ENCODE assay signal across 28 cellular contexts in the genomic region with DNA sequence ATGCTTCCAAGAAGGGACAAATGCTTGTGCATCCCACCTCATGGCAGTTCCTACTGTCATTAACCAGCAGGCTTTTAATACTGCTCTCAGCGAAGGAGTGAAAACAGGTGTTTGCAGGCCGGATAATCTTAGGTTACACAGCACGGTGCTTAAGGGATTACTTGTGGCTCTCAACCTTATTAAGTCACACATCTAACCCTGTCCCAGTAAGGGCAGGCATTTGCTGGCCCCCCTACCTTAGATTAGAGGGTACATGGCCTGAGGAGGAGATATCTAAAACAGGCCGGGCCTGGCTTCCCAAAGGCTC. TPM values are rescaled to one million over a fixed set of nuclear protein-coding genes. Genes with fewer than 3 reads are reported as not detected.
"Had no signal": no experiment of that assay in that cellular context is flagged by ENCODE, and none has a peak within 500 bp of the region (broad histone marks: within the 10 kb centered on the region; RNA-seq: fewer than 3 reads in every experiment).

No MANE protein-coding gene starts in this region.

- FAIRE-seq: endometrium, pancreas had no signal

- DNase-seq: activated CD4-positive, alpha-beta T cell treated with anti-CD3 and anti-CD28 coated beads for 36 hours; activated CD4-positive, alpha-beta T cell treated with anti-CD3 and anti-CD28 coated beads, Interleukin-2, amount 50 U/mL, for 4 hours; activated CD8-positive, alpha-beta memory T cell treated with anti-CD3 and anti-CD28 coated beads for 24 hours; activated CD8-positive, alpha-beta memory T cell treated with anti-CD3 and anti-CD28 coated beads, Interleukin-2, amount 50 U/mL, for 4 hours; activated effector memory CD4-positive, alpha-beta T cell treated with Interleukin-2 at 50 U/mL for 16 hours; activated naive CD4-positive, alpha-beta T cell treated with anti-CD3 and anti-CD28 coated beads, Interleukin-2, amount 10 ng/mL, durations not matched to agents 7 days and 5 days; activated T-cell treated with anti-CD3 and anti-CD28 coated beads, Interleukin-2, amount 50 U/mL, for 48 hours; amygdala; effector CD4-positive, alpha-beta T cell; foreskin fibroblast; immature natural killer cell; midbrain; pancreas; sigmoid colon; spleen; stimulated activated CD4-positive, alpha-beta T cell treated with anti-CD3 and anti-CD28 coated beads, Interleukin-4, amount 100 ng/mL, for 1 hour; stimulated activated naive CD4-positive, alpha-beta T cell treated with Interleukin-2 at 50 U/mL for 16 hours; substantia nigra; T-helper 9 cell; tibial artery had no signal

- H3K27ac Mint-ChIP-seq: activated CD4-positive, alpha-beta T cell treated with anti-CD3 and anti-CD28 coated beads for 36 hours; activated naive CD4-positive, alpha-beta T cell treated with anti-CD3 and anti-CD28 coated beads, Interleukin-2, amount 10 ng/mL, durations not matched to agents 7 days and 5 days; dendritic cell treated with granulocyte-macrophage colony-stimulating factor and Interleukin-4, amounts not matched to agents 40 ng/mL and 50 ng/mL, for 4 days; natural killer cell treated with Interleukin-12 subunit alpha and Interleukin-12 subunit beta and Interleukin-15 and Interleukin-18, amount 100 ng/mL, for 72 hours; WTC11 had no signal

- H2AFZ ChIP-seq: hepatocyte had no signal

- H3K4me2 ChIP-seq: hepatocyte had no signal

- H3K9me3 Mint-ChIP-seq: activated naive CD4-positive, alpha-beta T cell treated with anti-CD3 and anti-CD28 coated beads, Interleukin-2, amount 10 ng/mL, durations not matched to agents 7 days and 5 days; dendritic cell treated with granulocyte-macrophage colony-stimulating factor and Interleukin-4, amounts not matched to agents 40 ng/mL and 50 ng/mL, for 4 days; immature natural killer cell; natural killer cell treated with Interleukin-12 subunit alpha and Interleukin-12 subunit beta and Interleukin-15 and Interleukin-18, amount 100 ng/mL, for 72 hours; WTC11 had no signal

- H3K4me3 ChIP-seq: hepatocyte, pancreas, sigmoid colon, spleen, tibial artery had no signal

- H3K9me3 ChIP-seq: pancreas, sigmoid colon, spleen, tibial artery had no signal

- H3K4me1 ChIP-seq: pancreas, sigmoid colon had no signal

- H3K27me3 ChIP-seq: hepatocyte, pancreas, sigmoid colon, tibial artery had no signal

- H3K36me3 ChIP-seq: pancreas, sigmoid colon, spleen, tibial artery had no signal

- H3K27me3 Mint-ChIP-seq: activated CD4-positive, alpha-beta T cell treated with anti-CD3 and anti-CD28 coated beads for 36 hours had no signal

- H3K27ac ChIP-seq: hepatocyte, pancreas, sigmoid colon, spleen had no signal

- H3K79me2 ChIP-seq: hepatocyte had no signal

- H3K4me3 Mint-ChIP-seq: activated CD4-positive, alpha-beta T cell treated with anti-CD3 and anti-CD28 coated beads for 36 hours; activated naive CD4-positive, alpha-beta T cell treated with anti-CD3 and anti-CD28 coated beads, Interleukin-2, amount 10 ng/mL, durations not matched to agents 7 days and 5 days; dendritic cell treated with granulocyte-macrophage colony-stimulating factor and Interleukin-4, amounts not matched to agents 40 ng/mL and 50 ng/mL, for 4 days; immature natural killer cell; natural killer cell treated with Interleukin-12 subunit alpha and Interleukin-12 subunit beta and Interleukin-15 and Interleukin-18, amount 100 ng/mL, for 72 hours; WTC11 had no signal

- H3K36me3 Mint-ChIP-seq: activated naive CD4-positive, alpha-beta T cell treated with anti-CD3 and anti-CD28 coated beads, Interleukin-2, amount 10 ng/mL, durations not matched to agents 7 days and 5 days; immature natural killer cell; natural killer cell treated with Interleukin-12 subunit alpha and Interleukin-12 subunit beta and Interleukin-15 and Interleukin-18, amount 100 ng/mL, for 72 hours; WTC11 had no signal

- ATAC-seq: activated CD4-positive, alpha-beta T cell treated with anti-CD3 and anti-CD28 coated beads for 36 hours; natural killer cell treated with Interleukin-12 subunit alpha and Interleukin-12 subunit beta and Interleukin-15 and Interleukin-18, amount 100 ng/mL, for 72 hours; pancreas; WTC11 had no signal

RNA-seq across cellular contexts. Expression of gene SRL, which starts 33.4 kb away (rescaled TPM):
- total RNA-seq: activated CD4-positive, alpha-beta T cell treated with anti-CD3 and anti-CD28 coated beads for 36 hours; epithelial cell of proximal tubule; kidney epithelial cell; natural killer cell treated with Interleukin-12 subunit alpha and Interleukin-12 subunit beta and Interleukin-15 and Interleukin-18, amount 100 ng/mL, for 72 hours; T-helper 1 cell treated with Interleukin-12 subunit alpha and Interleukin-12 subunit beta and Interleukin-4 antibody, amounts not matched to agents 30 ng/mL and 1 ng/mL, for 36 hours had no signal
- polyA plus RNA-seq: hepatocyte, immature natural killer cell had no signal
